In genomic region chr1:8211620-8212442, GRCh38 we compare ENCODE assay signal across 9 cellular contexts.
DNase-seq lines count a peak whose midpoint lies in the region; ATAC-seq and TF ChIP-seq lines count a peak whose summit lies in the region.
"Had no signal": no experiment of that assay in that cellular context is flagged by ENCODE, and none has a peak within 500 bp of the region (broad histone marks: within the 10 kb centered on the region; RNA-seq: fewer than 3 reads in every experiment).

No MANE protein-coding gene starts in this region.

- DNase-seq in H4 (ENCODE audit: low spot score) (peak; percentile 100), SJCRH30 (peak; percentile 84 to 85), fibroblast of pulmonary artery (ENCODE audit: low read depth) (peak; percentile 99), sigmoid colon (peak; percentile 73), KG1 (lab: John Stamatoyannopoulos, UW) (no peak)
- DNase-seq in activated CD4-positive, alpha-beta T cell treated with anti-CD3 and anti-CD28 coated beads for 48 hours: no peak
- DNase-seq in naive thymus-derived CD8-positive, alpha-beta T cell: no peak

- intact Hi-C loops in sigmoid colon (cut with DNase I): no loop called here

- H3K9me3 ChIP-seq in SJCRH30 (replicated peaks) (no peaks in the 10 kb centered on the region), sigmoid colon (no peaks in the 10 kb centered on the region)
- H3K9me3 ChIP-seq: Peyer's patch had no signal

- no peaks in the 10 kb centered on the region for H3K36me3 ChIP-seq in SJCRH30
- H3K36me3 ChIP-seq in sigmoid colon: no peaks in the 10 kb centered on the region
- H3K36me3 ChIP-seq: Peyer's patch had no signal

- H3K36me3 Mint-ChIP-seq in naive thymus-derived CD8-positive, alpha-beta T cell: no peaks in the 10 kb centered on the region

- H3K9me3 Mint-ChIP-seq in naive thymus-derived CD8-positive, alpha-beta T cell: no peaks in the 10 kb centered on the region

- TF ChIP-seq EP300 in sigmoid colon (IDR thresholded peaks at IDR 0.05): peak in 2 of 4 donors; percentile 55 to 64

- H3K4me3 ChIP-seq in SJCRH30 (peak overlapping the region; percentile 47), fibroblast of pulmonary artery (replicated peaks; ENCODE audit: low read depth, low read length) (no peak overlapping the region), sigmoid colon (no peak overlapping the region)
- H3K4me3 ChIP-seq: Peyer's patch had no signal

- H3K27me3 ChIP-seq in SJCRH30: no peaks in the 10 kb centered on the region
- H3K27me3 ChIP-seq in sigmoid colon: no peaks in the 10 kb centered on the region
- H3K27me3 ChIP-seq: Peyer's patch had no signal

- H3K27ac ChIP-seq in SJCRH30: peak overlapping the region; percentile 85
- peak overlapping the region in 2 of 4 donors; percentile 36 to 61 for H3K27ac ChIP-seq in sigmoid colon

- H3K4me1 ChIP-seq in SJCRH30 (peaks cover 36% of the 10 kb centered on the region), sigmoid colon (peaks cover 0 to 19% (median 11%) of the 10 kb centered on the region in 4 donors)
- H3K4me1 ChIP-seq: Peyer's patch had no signal

- H3K4me3 Mint-ChIP-seq in naive thymus-derived CD8-positive, alpha-beta T cell: no peak overlapping the region

- 57 to 83% methylated on average over 32 of the region's 32 CpGs for WGBS in sigmoid colon, 2 donors

- H3K27ac Mint-ChIP-seq in naive thymus-derived CD8-positive, alpha-beta T cell: peak overlapping the region in 2 of 10 donors; percentile 24 to 65

- TF ChIP-seq CTCF in fibroblast of pulmonary artery (IDR thresholded peaks at IDR 0.05; ENCODE audit: low read length, missing control alignments) (no peak), sigmoid colon (IDR thresholded peaks at IDR 0.05) (no peak)

- TF ChIP-seq POLR2A in sigmoid colon (IDR thresholded peaks at IDR 0.05): no peak

- peaks cover 22 to 65% (median 26%) of the 10 kb centered on the region in 5 donors for H3K27me3 Mint-ChIP-seq in naive thymus-derived CD8-positive, alpha-beta T cell

- peaks cover 4 to 17% (median 12%) of the 10 kb centered on the region in 4 donors for H3K4me1 Mint-ChIP-seq in naive thymus-derived CD8-positive, alpha-beta T cell

- no peak for ATAC-seq in naive thymus-derived CD8-positive, alpha-beta T cell
- ATAC-seq in GM21723 (IDR thresholded peaks at IDR 0.05; ENCODE audit: unreplicated experiment): no peak

- POLR2A ChIA-PET in naive thymus-derived CD8-positive, alpha-beta T cell (lab: Charles Lee): interaction anchor here (0.6 to 0.7 kb wide), 2 partner anchors 11 to 61 kb away, joined by 3 read pairs; no protein-coding TSS in a partner anchor

Comparison
In these comparisons a context has a peak if more than half of its experiments do, and no peak if none do; other contexts are left out.
1. DNase-seq: peak in H4 (single experiment), SJCRH30 (2 of 2), fibroblast of pulmonary artery (single experiment) and sigmoid colon (single experiment); none in KG1 (single experiment), activated CD4-positive, alpha-beta T cell treated with anti-CD3 and anti-CD28 coated beads for 48 hours (single experiment) and naive thymus-derived CD8-positive, alpha-beta T cell (0 of 10).